In genomic region chr6:156848533-156848932, GRCh38 we compare ENCODE assay signal across 1 cellular context.
A peak's percentile ranks its signal among the peaks of the same experiment; 100 is the strongest.
TF ChIP-seq lines count a peak whose summit lies in the region.

No MANE protein-coding gene starts in this region.

TF ChIP-seq in K562, 482 proteins besides CTCF, POLR2A, EP300 and RAD21 (continued from another document):
- TF ChIP-seq, protein P1, sequence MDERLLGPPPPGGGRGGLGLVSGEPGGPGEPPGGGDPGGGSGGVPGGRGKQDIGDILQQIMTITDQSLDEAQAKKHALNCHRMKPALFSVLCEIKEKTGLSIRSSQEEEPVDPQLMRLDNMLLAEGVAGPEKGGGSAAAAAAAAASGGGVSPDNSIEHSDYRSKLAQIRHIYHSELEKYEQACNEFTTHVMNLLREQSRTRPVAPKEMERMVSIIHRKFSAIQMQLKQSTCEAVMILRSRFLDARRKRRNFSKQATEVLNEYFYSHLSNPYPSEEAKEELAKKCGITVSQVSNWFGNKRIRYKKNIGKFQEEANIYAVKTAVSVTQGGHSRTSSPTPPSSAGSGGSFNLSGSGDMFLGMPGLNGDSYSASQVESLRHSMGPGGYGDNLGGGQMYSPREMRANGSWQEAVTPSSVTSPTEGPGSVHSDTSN (CRISPR knock-in tag; IDR thresholded peaks at IDR 0.05; ENCODE audit: low read depth), result no peak
- TF ChIP-seq, protein P1 (tag; conservative IDR thresholded peaks at IDR 0.05; ENCODE audit: low read depth), result peak; percentile 22; the same call in 1 of the 2 replicates
- TF ChIP-seq ZNF561 (CRISPR knock-in tag; conservative IDR thresholded peaks at IDR 0.05), result no peak
- no peak for TF ChIP-seq ARID3A (IDR thresholded peaks at IDR 0.05; ENCODE audit: borderline replicate concordance, low read depth, low read length)
- TF ChIP-seq POLR2AphosphoS5 (IDR thresholded peaks at IDR 0.05; ENCODE audit: control insufficient read depth, insufficient read depth, low read depth, low read length), result no peak
- TF ChIP-seq ZBTB7A (IDR thresholded peaks at IDR 0.05; ENCODE audit: borderline replicate concordance, control insufficient read depth, low read depth, low read length), result peak; percentile 51; the same call in 1 of the 2 replicates
- peak; percentile 33 for TF ChIP-seq ZNF316 (IDR thresholded peaks at IDR 0.05)
- TF ChIP-seq, protein P2, sequence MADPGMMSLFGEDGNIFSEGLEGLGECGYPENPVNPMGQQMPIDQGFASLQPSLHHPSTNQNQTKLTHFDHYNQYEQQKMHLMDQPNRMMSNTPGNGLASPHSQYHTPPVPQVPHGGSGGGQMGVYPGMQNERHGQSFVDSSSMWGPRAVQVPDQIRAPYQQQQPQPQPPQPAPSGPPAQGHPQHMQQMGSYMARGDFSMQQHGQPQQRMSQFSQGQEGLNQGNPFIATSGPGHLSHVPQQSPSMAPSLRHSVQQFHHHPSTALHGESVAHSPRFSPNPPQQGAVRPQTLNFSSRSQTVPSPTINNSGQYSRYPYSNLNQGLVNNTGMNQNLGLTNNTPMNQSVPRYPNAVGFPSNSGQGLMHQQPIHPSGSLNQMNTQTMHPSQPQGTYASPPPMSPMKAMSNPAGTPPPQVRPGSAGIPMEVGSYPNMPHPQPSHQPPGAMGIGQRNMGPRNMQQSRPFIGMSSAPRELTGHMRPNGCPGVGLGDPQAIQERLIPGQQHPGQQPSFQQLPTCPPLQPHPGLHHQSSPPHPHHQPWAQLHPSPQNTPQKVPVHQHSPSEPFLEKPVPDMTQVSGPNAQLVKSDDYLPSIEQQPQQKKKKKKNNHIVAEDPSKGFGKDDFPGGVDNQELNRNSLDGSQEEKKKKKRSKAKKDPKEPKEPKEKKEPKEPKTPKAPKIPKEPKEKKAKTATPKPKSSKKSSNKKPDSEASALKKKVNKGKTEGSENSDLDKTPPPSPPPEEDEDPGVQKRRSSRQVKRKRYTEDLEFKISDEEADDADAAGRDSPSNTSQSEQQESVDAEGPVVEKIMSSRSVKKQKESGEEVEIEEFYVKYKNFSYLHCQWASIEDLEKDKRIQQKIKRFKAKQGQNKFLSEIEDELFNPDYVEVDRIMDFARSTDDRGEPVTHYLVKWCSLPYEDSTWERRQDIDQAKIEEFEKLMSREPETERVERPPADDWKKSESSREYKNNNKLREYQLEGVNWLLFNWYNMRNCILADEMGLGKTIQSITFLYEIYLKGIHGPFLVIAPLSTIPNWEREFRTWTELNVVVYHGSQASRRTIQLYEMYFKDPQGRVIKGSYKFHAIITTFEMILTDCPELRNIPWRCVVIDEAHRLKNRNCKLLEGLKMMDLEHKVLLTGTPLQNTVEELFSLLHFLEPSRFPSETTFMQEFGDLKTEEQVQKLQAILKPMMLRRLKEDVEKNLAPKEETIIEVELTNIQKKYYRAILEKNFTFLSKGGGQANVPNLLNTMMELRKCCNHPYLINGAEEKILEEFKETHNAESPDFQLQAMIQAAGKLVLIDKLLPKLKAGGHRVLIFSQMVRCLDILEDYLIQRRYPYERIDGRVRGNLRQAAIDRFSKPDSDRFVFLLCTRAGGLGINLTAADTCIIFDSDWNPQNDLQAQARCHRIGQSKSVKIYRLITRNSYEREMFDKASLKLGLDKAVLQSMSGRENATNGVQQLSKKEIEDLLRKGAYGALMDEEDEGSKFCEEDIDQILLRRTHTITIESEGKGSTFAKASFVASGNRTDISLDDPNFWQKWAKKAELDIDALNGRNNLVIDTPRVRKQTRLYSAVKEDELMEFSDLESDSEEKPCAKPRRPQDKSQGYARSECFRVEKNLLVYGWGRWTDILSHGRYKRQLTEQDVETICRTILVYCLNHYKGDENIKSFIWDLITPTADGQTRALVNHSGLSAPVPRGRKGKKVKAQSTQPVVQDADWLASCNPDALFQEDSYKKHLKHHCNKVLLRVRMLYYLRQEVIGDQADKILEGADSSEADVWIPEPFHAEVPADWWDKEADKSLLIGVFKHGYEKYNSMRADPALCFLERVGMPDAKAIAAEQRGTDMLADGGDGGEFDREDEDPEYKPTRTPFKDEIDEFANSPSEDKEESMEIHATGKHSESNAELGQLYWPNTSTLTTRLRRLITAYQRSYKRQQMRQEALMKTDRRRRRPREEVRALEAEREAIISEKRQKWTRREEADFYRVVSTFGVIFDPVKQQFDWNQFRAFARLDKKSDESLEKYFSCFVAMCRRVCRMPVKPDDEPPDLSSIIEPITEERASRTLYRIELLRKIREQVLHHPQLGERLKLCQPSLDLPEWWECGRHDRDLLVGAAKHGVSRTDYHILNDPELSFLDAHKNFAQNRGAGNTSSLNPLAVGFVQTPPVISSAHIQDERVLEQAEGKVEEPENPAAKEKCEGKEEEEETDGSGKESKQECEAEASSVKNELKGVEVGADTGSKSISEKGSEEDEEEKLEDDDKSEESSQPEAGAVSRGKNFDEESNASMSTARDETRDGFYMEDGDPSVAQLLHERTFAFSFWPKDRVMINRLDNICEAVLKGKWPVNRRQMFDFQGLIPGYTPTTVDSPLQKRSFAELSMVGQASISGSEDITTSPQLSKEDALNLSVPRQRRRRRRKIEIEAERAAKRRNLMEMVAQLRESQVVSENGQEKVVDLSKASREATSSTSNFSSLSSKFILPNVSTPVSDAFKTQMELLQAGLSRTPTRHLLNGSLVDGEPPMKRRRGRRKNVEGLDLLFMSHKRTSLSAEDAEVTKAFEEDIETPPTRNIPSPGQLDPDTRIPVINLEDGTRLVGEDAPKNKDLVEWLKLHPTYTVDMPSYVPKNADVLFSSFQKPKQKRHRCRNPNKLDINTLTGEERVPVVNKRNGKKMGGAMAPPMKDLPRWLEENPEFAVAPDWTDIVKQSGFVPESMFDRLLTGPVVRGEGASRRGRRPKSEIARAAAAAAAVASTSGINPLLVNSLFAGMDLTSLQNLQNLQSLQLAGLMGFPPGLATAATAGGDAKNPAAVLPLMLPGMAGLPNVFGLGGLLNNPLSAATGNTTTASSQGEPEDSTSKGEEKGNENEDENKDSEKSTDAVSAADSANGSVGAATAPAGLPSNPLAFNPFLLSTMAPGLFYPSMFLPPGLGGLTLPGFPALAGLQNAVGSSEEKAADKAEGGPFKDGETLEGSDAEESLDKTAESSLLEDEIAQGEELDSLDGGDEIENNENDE (IDR thresholded peaks at IDR 0.05; ENCODE audit: low read depth, low read length), result no peak
- TF ChIP-seq NFIC (IDR thresholded peaks at IDR 0.05), result peak; percentile 72
- TF ChIP-seq ETS2 (tag; IDR thresholded peaks at IDR 0.05; ENCODE audit: borderline replicate concordance, poor library complexity, severe bottlenecking), result no peak
- no peak for TF ChIP-seq ESRRB (CRISPR knock-in tag; IDR thresholded peaks at IDR 0.05; ENCODE audit: borderline replicate concordance)
- TF ChIP-seq NFE2 (IDR thresholded peaks at IDR 0.05; ENCODE audit: low read depth), result 0 out of 2 replicates have a peak, but pooled peaks have one; percentile 26
- no peak for TF ChIP-seq ZKSCAN3 (CRISPR knock-in tag; IDR thresholded peaks at IDR 0.05)
- TF ChIP-seq MEIS2 (IDR thresholded peaks at IDR 0.05; ENCODE audit: partially characterized antibody), result peak; percentile 45
- peak; percentile 41 for TF ChIP-seq MAFG (tag; conservative IDR thresholded peaks at IDR 0.05)
- TF ChIP-seq, protein P3, sequence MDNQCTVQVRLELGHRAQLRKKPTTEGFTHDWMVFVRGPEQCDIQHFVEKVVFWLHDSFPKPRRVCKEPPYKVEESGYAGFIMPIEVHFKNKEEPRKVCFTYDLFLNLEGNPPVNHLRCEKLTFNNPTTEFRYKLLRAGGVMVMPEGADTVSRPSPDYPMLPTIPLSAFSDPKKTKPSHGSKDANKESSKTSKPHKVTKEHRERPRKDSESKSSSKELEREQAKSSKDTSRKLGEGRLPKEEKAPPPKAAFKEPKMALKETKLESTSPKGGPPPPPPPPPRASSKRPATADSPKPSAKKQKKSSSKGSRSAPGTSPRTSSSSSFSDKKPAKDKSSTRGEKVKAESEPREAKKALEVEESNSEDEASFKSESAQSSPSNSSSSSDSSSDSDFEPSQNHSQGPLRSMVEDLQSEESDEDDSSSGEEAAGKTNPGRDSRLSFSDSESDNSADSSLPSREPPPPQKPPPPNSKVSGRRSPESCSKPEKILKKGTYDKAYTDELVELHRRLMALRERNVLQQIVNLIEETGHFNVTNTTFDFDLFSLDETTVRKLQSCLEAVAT (IDR thresholded peaks at IDR 0.05), result no peak
- TF ChIP-seq PKNOX1 (IDR thresholded peaks at IDR 0.05), result peak; percentile 58; the same call in 1 of the 2 replicates
- no peak for TF ChIP-seq STAG1 (CRISPR knock-in tag; IDR thresholded peaks at IDR 0.05; ENCODE audit: borderline replicate concordance)
- TF ChIP-seq MCM7 (IDR thresholded peaks at IDR 0.05), result no peak
